8 cellular contexts compared by ENCODE assay signal in genomic region chr2:97662895-97663625, GRCh38. TPM values are rescaled to one million over a fixed set of nuclear protein-coding genes. Genes with fewer than 3 reads are reported as not detected.
DNase-seq lines count a peak whose midpoint lies in the region; ATAC-seq and TF ChIP-seq lines count a peak whose summit lies in the region.

No MANE protein-coding gene starts in this region.

- peak; percentile 47 for ATAC-seq in gastroesophageal sphincter

- CTCF ChIA-PET in activated naive CD4-positive, alpha-beta T cell treated with anti-CD3 and anti-CD28 coated beads for 36 hours (lab: Charles Lee), result interaction anchor here (1.0 to 4.5 kb wide), 10 partner anchors 10 to 770 kb away, joined by 3 to 23 read pairs (median 6); partner anchors contain the start of gene COX5B

- H3K36me3 ChIP-seq in SJCRH30 (peaks cover 7% of the 10 kb centered on the region; the same call in 1 of the 2 replicates), gastroesophageal sphincter (peaks cover 0 to 27% of the 10 kb centered on the region in 2 donors), suprapubic skin (peaks cover 26% of the 10 kb centered on the region)

- H3K9me3 ChIP-seq in SJCRH30 (replicated peaks), result no peaks in the 10 kb centered on the region
- H3K9me3 ChIP-seq in gastroesophageal sphincter, result no peaks in the 10 kb centered on the region
- no peaks in the 10 kb centered on the region for H3K9me3 ChIP-seq in suprapubic skin

- H3K27me3 ChIP-seq in SJCRH30, result no peaks in the 10 kb centered on the region
- no peaks in the 10 kb centered on the region for H3K27me3 ChIP-seq in gastroesophageal sphincter
- no peaks in the 10 kb centered on the region for H3K27me3 ChIP-seq in suprapubic skin

- H3K4me3 Mint-ChIP-seq in activated naive CD4-positive, alpha-beta T cell treated with anti-CD3 and anti-CD28 coated beads for 36 hours, result peak overlapping the region; percentile 89

- H3K4me1 ChIP-seq in SJCRH30 (no peaks in the 10 kb centered on the region; the same call in 1 of the 2 replicates), gastroesophageal sphincter (peaks cover 0 to 40% (median 26%) of the 10 kb centered on the region in 3 donors), suprapubic skin (peaks cover 36% of the 10 kb centered on the region)

- DNase-seq in DMS 273 treated with DMSO at 0.1 percent for 48 hours (lab: John Stamatoyannopoulos, UW) (peak; percentile 31), GM20000 (ENCODE audit: low spot score) (peak; percentile 85), HS-27A (ENCODE audit: low read depth) (peak; percentile 92), SJCRH30 (peak; percentile 59 to 66), nucleus accumbens (lab: John Stamatoyannopoulos, UW) (peak in 48 of 56 donors; percentile 14 to 77 (median 57)), suprapubic skin (ENCODE audit: low spot score in 2 of 2) (peak; percentile 89 to 90)
- DNase-seq in activated naive CD4-positive, alpha-beta T cell treated with anti-CD3 and anti-CD28 coated beads for 36 hours, result peak; percentile 94

- H3K4me3 ChIP-seq in SJCRH30 (peak overlapping the region; percentile 74), gastroesophageal sphincter (peak overlapping the region; percentile 71 to 91), suprapubic skin (peak overlapping the region; percentile 77)

- peak overlapping the region; percentile 98 for H3K27ac Mint-ChIP-seq in activated naive CD4-positive, alpha-beta T cell treated with anti-CD3 and anti-CD28 coated beads for 36 hours

- TF ChIP-seq POLR2A in gastroesophageal sphincter (IDR thresholded peaks at IDR 0.05) (no peak), suprapubic skin (IDR thresholded peaks at IDR 0.05) (peak in 1 of 2 donors; percentile 35)

- TF ChIP-seq CTCF in GM20000 (IDR thresholded peaks at IDR 0.05; ENCODE audit: extremely low read depth, missing control alignments) (no peak), gastroesophageal sphincter (IDR thresholded peaks at IDR 0.05) (no peak), suprapubic skin (IDR thresholded peaks at IDR 0.05) (no peak)

- intact Hi-C loops in activated naive CD4-positive, alpha-beta T cell treated with anti-CD3 and anti-CD28 coated beads for 36 hours (cut with micrococcal nuclease), result loop anchor here (5.0 kb wide), 2 partner anchors 789 to 1131 kb away; no protein-coding TSS in a partner anchor

- H3K9me3 Mint-ChIP-seq in activated naive CD4-positive, alpha-beta T cell treated with anti-CD3 and anti-CD28 coated beads for 36 hours, result no peaks in the 10 kb centered on the region

- H3K36me3 Mint-ChIP-seq in activated naive CD4-positive, alpha-beta T cell treated with anti-CD3 and anti-CD28 coated beads for 36 hours (ENCODE audit: low read depth), result peaks cover 15% of the 10 kb centered on the region

- H3K27ac ChIP-seq in SJCRH30, result peak overlapping the region; percentile 77
- peak overlapping the region; percentile 75 to 99 (median 98) for H3K27ac ChIP-seq in gastroesophageal sphincter
- H3K27ac ChIP-seq in suprapubic skin, result peak overlapping the region; percentile 98

- H3K27me3 Mint-ChIP-seq in activated naive CD4-positive, alpha-beta T cell treated with anti-CD3 and anti-CD28 coated beads for 36 hours (ENCODE audit: low read depth), result no peaks in the 10 kb centered on the region

- no peak for TF ChIP-seq EP300 in gastroesophageal sphincter (IDR thresholded peaks at IDR 0.05)
- no peak for TF ChIP-seq EP300 in suprapubic skin (IDR thresholded peaks at IDR 0.05)

- WGBS in gastroesophageal sphincter (ENCODE audit: low coverage in 1 of 2), 2 donors, result 0% methylated on average over 5 of the region's 24 CpGs; no CpG with 5 or more reads in 1 of the 2 donors
- 1% methylated on average over 11 of the region's 24 CpGs for WGBS in suprapubic skin

- H3K4me1 Mint-ChIP-seq in activated naive CD4-positive, alpha-beta T cell treated with anti-CD3 and anti-CD28 coated beads for 36 hours (ENCODE audit: low read depth), result peaks cover 31% of the 10 kb centered on the region

RNA-seq across cellular contexts. Expression of gene ACTR1B, which starts 0.8 kb away (rescaled TPM):
- total RNA-seq in SJCRH30 (2014; rRNA removed; shearing (Covaris generic)), result 25.7 and 31.6 TPM in 2 replicates
- total RNA-seq in activated naive CD4-positive, alpha-beta T cell treated with anti-CD3 and anti-CD28 coated beads for 36 hours, result 100 to 1,000 TPM; 103 to 104 TPM
- total RNA-seq in gastroesophageal sphincter (10 to 100 TPM; 62.3 to 95.6 (median 88.4) TPM), suprapubic skin (10 to 100 TPM; 54.9 to 89.1 (median 74.4) TPM)

RNA-seq across cellular contexts. Expression of gene C2orf92, which starts 6.5 kb away (rescaled TPM):
- total RNA-seq in SJCRH30 (2014; rRNA removed; shearing (Covaris generic)), result 1.3 and 2.4 TPM in 2 replicates
- 1 to 10 TPM; 2.7 to 2.8 TPM for total RNA-seq in activated naive CD4-positive, alpha-beta T cell treated with anti-CD3 and anti-CD28 coated beads for 36 hours
- total RNA-seq in gastroesophageal sphincter (1 to 10 TPM; 1.5 to 6.7 (median 2.5) TPM), suprapubic skin (10 to 100 TPM in 3 of 4 donors, 1 to 10 TPM in 1; 4.5 to 45.7 (median 14.7) TPM)

RNA-seq across cellular contexts. Expression of gene COX5B, which starts 17.2 kb away (rescaled TPM):
- 283 and 314 TPM in 2 replicates for total RNA-seq in SJCRH30 (2014; rRNA removed; shearing (Covaris generic))
- 100 to 1,000 TPM; 245 to 267 TPM for total RNA-seq in activated naive CD4-positive, alpha-beta T cell treated with anti-CD3 and anti-CD28 coated beads for 36 hours
- total RNA-seq in gastroesophageal sphincter (100 to 1,000 TPM; 319 to 462 (median 396) TPM), suprapubic skin (100 to 1,000 TPM; 260 to 595 (median 427) TPM)

RNA-seq across cellular contexts. Expression of gene ZAP70, which starts 50.3 kb away (rescaled TPM):
- total RNA-seq in SJCRH30 (2014; rRNA removed; shearing (Covaris generic)), result 0.30 and 0.35 TPM in 2 replicates
- total RNA-seq in activated naive CD4-positive, alpha-beta T cell treated with anti-CD3 and anti-CD28 coated beads for 36 hours, result 100 to 1,000 TPM; 167 TPM
- total RNA-seq in gastroesophageal sphincter (1 to 10 TPM in 2 of 4 donors, under 1 TPM in 2; 0.46 to 2.2 (median 1.5) TPM), suprapubic skin (1 to 10 TPM; 1.1 to 5.5 (median 2.2) TPM)

Comparison
In these comparisons a context has a peak if more than half of its experiments do, and no peak if none do; other contexts are left out.
1. Peak in every context shown above with its lines: DNase-seq, ATAC-seq, H3K4me3 ChIP-seq and H3K27ac ChIP-seq.
2. DNase-seq: peak in every context shown above with its lines; median percentile 94 in activated naive CD4-positive, alpha-beta T cell treated with anti-CD3 and anti-CD28 coated beads for 36 hours; 92 in HS-27A; 90 in suprapubic skin; 85 in GM20000; 62 in SJCRH30; 57 in nucleus accumbens; 31 in DMS 273 treated with DMSO at 0.1 percent for 48 hours.